ENCODE assay signal across 14 cellular contexts in the genomic region with DNA sequence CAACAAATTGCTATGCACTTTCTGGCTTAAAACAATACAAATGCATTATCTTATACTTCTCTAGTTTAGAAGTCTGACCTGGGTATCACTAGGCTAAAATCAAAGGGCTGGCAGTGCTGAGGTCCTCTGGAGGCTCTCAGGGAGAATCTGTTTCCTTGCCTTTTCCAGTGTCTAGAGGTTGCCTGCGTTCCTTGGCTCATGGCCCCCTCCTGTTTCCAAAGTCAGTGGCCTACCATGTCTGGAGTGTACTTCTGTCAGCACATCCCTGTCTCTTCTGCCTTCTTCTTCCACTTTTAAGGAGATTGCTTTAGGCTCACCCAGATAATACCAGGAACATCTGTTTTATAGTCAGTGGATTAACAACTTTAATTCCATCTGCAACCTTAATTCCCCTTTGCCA. TPM values are rescaled to one million over a fixed set of nuclear protein-coding genes. Genes with fewer than 3 reads are reported as not detected.
A peak's percentile ranks its signal among the peaks of the same experiment; 100 is the strongest.
DNase-seq lines count a peak whose midpoint lies in the region; ATAC-seq, FAIRE-seq and TF ChIP-seq lines count a peak whose summit lies in the region.
"Had no signal": no experiment of that assay in that cellular context is flagged by ENCODE, and none has a peak within 500 bp of the region (broad histone marks: within the 10 kb centered on the region; RNA-seq: fewer than 3 reads in every experiment).

No MANE protein-coding gene starts in this region.

- H4K20me1 ChIP-seq in IMR-90 (ENCODE audit: insufficient read depth, low read length) (peaks cover 63% of the 10 kb centered on the region), astrocyte (ENCODE audit: insufficient read depth, low read length) (peaks cover 95% of the 10 kb centered on the region), GM23248 (ENCODE audit: insufficient read depth) (0 out of 2 replicates have a peak, but pooled peaks cover 14% of the 10 kb centered on the region)

- H3K9me2 ChIP-seq in GM23248 (ENCODE audit: insufficient read depth): no peaks in the 10 kb centered on the region

- H3K27ac Mint-ChIP-seq in astrocyte (ENCODE audit: unreplicated experiment) (peak overlapping the region; percentile 77), type B pancreatic cell (no peak overlapping the region)
- no peak overlapping the region for H3K27ac Mint-ChIP-seq in activated CD4-positive, alpha-beta memory T cell treated with anti-CD3 and anti-CD28 coated beads, Interleukin-2, amount 10 ng/mL, durations not matched to agents 7 days and 5 days

- no peak for FAIRE-seq in astrocyte (lab: Jason Lieb, UNC)
- FAIRE-seq: GM12892 had no signal

- H2BK120ac ChIP-seq in IMR-90 (ENCODE audit: low read depth, low read length): no peak overlapping the region

- peaks cover 19% of the 10 kb centered on the region for H3K9me1 ChIP-seq in IMR-90 (ENCODE audit: insufficient read depth, low read length)

- no peak for TF ChIP-seq CTCF in IMR-90 (conservative IDR thresholded peaks at IDR 0.05; ENCODE audit: low read depth, low read length)
- TF ChIP-seq CTCF in astrocyte (IDR thresholded peaks at IDR 0.05; ENCODE audit: insufficient read depth, low read depth, low read length): no peak
- no peak for TF ChIP-seq CTCF in gastrocnemius medialis (IDR thresholded peaks at IDR 0.05 in 4 of 5, conservative IDR thresholded peaks at IDR 0.05 in 1 of 5)
- TF ChIP-seq CTCF in type B pancreatic cell (conservative IDR thresholded peaks at IDR 0.05): no peak

- in situ Hi-C loops in IMR-90 (cut with MboI; ENCODE audit: low sequenced_read_pairs) (no loop called here), gastrocnemius medialis (cut with MboI; ENCODE audit: low sequenced_read_pairs in 4 of 4) (no loop called here), GM23248 (cut with MboI) (no loop called here)

- no peak overlapping the region for H2BK15ac ChIP-seq in IMR-90 (ENCODE audit: low read depth, low read length)

- peak overlapping the region; percentile 7; the same call in 1 of the 2 replicates for H2AK5ac ChIP-seq in IMR-90 (ENCODE audit: low read depth, low read length)

- H3K18ac ChIP-seq in IMR-90 (ENCODE audit: low read depth, low read length): no peak overlapping the region

- no peak overlapping the region for H3K4me2 ChIP-seq in IMR-90 (ENCODE audit: low read depth, low read length)
- no peak overlapping the region for H3K4me2 ChIP-seq in astrocyte (ENCODE audit: low read length)
- no peak overlapping the region for H3K4me2 ChIP-seq in GM23248 (ENCODE audit: unreplicated experiment)

- ATAC-seq in IMR-90 (ENCODE audit: low read depth) (no peak), gastrocnemius medialis (no peak)

- H3K36me3 Mint-ChIP-seq in astrocyte (ENCODE audit: low read depth, unreplicated experiment): peaks cover 5% of the 10 kb centered on the region
- peaks cover 14% of the 10 kb centered on the region for H3K36me3 Mint-ChIP-seq in activated CD4-positive, alpha-beta memory T cell treated with anti-CD3 and anti-CD28 coated beads, Interleukin-2, amount 10 ng/mL, durations not matched to agents 7 days and 5 days (ENCODE audit: low read depth)
- H3K36me3 Mint-ChIP-seq in type B pancreatic cell: peaks cover 3% of the 10 kb centered on the region

- H3K9ac ChIP-seq in IMR-90 (ENCODE audit: low read depth, low read length): no peak overlapping the region
- no peak overlapping the region for H3K9ac ChIP-seq in astrocyte (ENCODE audit: low read length)
- H3K9ac ChIP-seq in GM23248: no peak overlapping the region
- H3K9ac ChIP-seq: BLaER1 had no signal

- H3K56ac ChIP-seq in IMR-90 (ENCODE audit: extremely low read depth, insufficient read depth, low read length): no peak overlapping the region

- no peak for TF ChIP-seq POLR2A in IMR-90 (IDR thresholded peaks at IDR 0.05; ENCODE audit: low read depth, low read length)
- no peak for TF ChIP-seq POLR2A in gastrocnemius medialis (IDR thresholded peaks at IDR 0.05)

- no peak overlapping the region for H3K14ac ChIP-seq in IMR-90 (replicated peaks; ENCODE audit: low read depth, low read length)

- H3K27ac ChIP-seq in IMR-90 (ENCODE audit: insufficient read depth, low read length) (no peak overlapping the region), astrocyte (ENCODE audit: low read depth, low read length) (no peak overlapping the region), gastrocnemius medialis (peak overlapping the region in 3 of 4 donors; percentile 67 to 75 (median 72)), GM23248 (no peak overlapping the region)
- H3K27ac ChIP-seq: BLaER1 had no signal

- no peak overlapping the region for H4K5ac ChIP-seq in IMR-90 (ENCODE audit: low read depth, low read length)

- H3K27me3 ChIP-seq in IMR-90 (ENCODE audit: control insufficient read depth, insufficient read depth, low read length): no peaks in the 10 kb centered on the region
- H3K27me3 ChIP-seq in astrocyte (ENCODE audit: insufficient read depth, low read length): no peaks in the 10 kb centered on the region
- H3K27me3 ChIP-seq in gastrocnemius medialis: no peaks in the 10 kb centered on the region
- H3K27me3 ChIP-seq in GM23248 (replicated peaks; ENCODE audit: insufficient read depth): no peaks in the 10 kb centered on the region
- H3K27me3 ChIP-seq: BLaER1 had no signal

- CTCF ChIA-PET in IMR-90 (lab: Yijun Ruan, JAX): no interaction called here
- CTCF ChIA-PET in activated CD4-positive, alpha-beta memory T cell treated with anti-CD3 and anti-CD28 coated beads, Interleukin-2, amount 10 ng/mL, durations not matched to agents 7 days and 5 days (lab: Charles Lee): no interaction called here

- H3K4ac ChIP-seq in IMR-90 (ENCODE audit: low read depth, low read length): no peak overlapping the region

- H2AK9ac ChIP-seq in IMR-90 (replicated peaks; ENCODE audit: low read depth, low read length, poor library complexity): no peak overlapping the region

- no peaks in the 10 kb centered on the region for H3K36me3 ChIP-seq in IMR-90 (ENCODE audit: control insufficient read depth, insufficient read depth, low read length)
- no peaks in the 10 kb centered on the region for H3K36me3 ChIP-seq in astrocyte (ENCODE audit: insufficient read depth, low read length)
- no peaks in the 10 kb centered on the region for H3K36me3 ChIP-seq in gastrocnemius medialis
- no peaks in the 10 kb centered on the region for H3K36me3 ChIP-seq in GM23248 (ENCODE audit: low read depth)

- no peak overlapping the region for H4K8ac ChIP-seq in IMR-90 (ENCODE audit: low read depth in 2 of 2, low read length in 2 of 2)

- no peak overlapping the region for H3K23ac ChIP-seq in IMR-90 (ENCODE audit: low read depth, low read length)

- TF ChIP-seq RAD21 in IMR-90 (IDR thresholded peaks at IDR 0.05; ENCODE audit: low read length): no peak

- H3K79me2 ChIP-seq in astrocyte (ENCODE audit: insufficient read depth, low read length) (peaks cover 99% of the 10 kb centered on the region), GM23248 (ENCODE audit: insufficient read depth) (peaks cover 100% of the 10 kb centered on the region)

- H3K4me1 ChIP-seq in IMR-90 (ENCODE audit: control insufficient read depth, insufficient read depth, low read length) (peaks cover 8% of the 10 kb centered on the region), astrocyte (ENCODE audit: insufficient read depth, low read length) (peaks cover 9% of the 10 kb centered on the region), gastrocnemius medialis (peaks cover 45 to 51% of the 10 kb centered on the region in 2 donors), GM23248 (ENCODE audit: insufficient read depth) (peaks cover 23% of the 10 kb centered on the region)

- POLR2A ChIA-PET in IMR-90 (lab: Charles Lee; ENCODE audit: unreplicated experiment): no interaction called here
- POLR2A ChIA-PET in activated CD4-positive, alpha-beta memory T cell treated with anti-CD3 and anti-CD28 coated beads, Interleukin-2, amount 10 ng/mL, durations not matched to agents 7 days and 5 days (lab: Charles Lee): no interaction called here

- H3K4me3 Mint-ChIP-seq in astrocyte (ENCODE audit: unreplicated experiment) (no peak overlapping the region), type B pancreatic cell (no peak overlapping the region)
- no peak overlapping the region for H3K4me3 Mint-ChIP-seq in activated CD4-positive, alpha-beta memory T cell treated with anti-CD3 and anti-CD28 coated beads, Interleukin-2, amount 10 ng/mL, durations not matched to agents 7 days and 5 days

- H3K27me3 Mint-ChIP-seq in astrocyte (ENCODE audit: low read depth, unreplicated experiment) (no peaks in the 10 kb centered on the region), type B pancreatic cell (no peaks in the 10 kb centered on the region)
- H3K27me3 Mint-ChIP-seq in activated CD4-positive, alpha-beta memory T cell treated with anti-CD3 and anti-CD28 coated beads, Interleukin-2, amount 10 ng/mL, durations not matched to agents 7 days and 5 days: no peaks in the 10 kb centered on the region
- H3K27me3 Mint-ChIP-seq: CD4-positive, CD25-positive, alpha-beta regulatory T cell had no signal

- BruUV-seq in IMR-90 (replicated peaks; lab: Mats Ljungman, UMichigan): no TSS peak

- no peak overlapping the region for H4K91ac ChIP-seq in IMR-90 (ENCODE audit: insufficient read depth, low read depth, low read length)

- dilution Hi-C loops in IMR-90 (cut with HindIII; ENCODE audit: low sequenced_read_pairs, unreplicated experiment): no loop called here

- intact Hi-C loops in IMR-90 (cut with micrococcal nuclease): no loop called here
- intact Hi-C loops in gastrocnemius medialis (cut with DNase I; ENCODE audit: low total_unique reads): loop anchor here (1.0 kb wide), 1 partner anchor 30 kb away; no protein-coding TSS in a partner anchor

- DNase-seq in D341Med (ENCODE audit: low spot score) (peak; percentile 71), IMR-90 (no peak), astrocyte (ENCODE audit: low read depth) (no peak), gastrocnemius medialis (no peak), GM23248 (no peak), type B pancreatic cell (ENCODE audit: extremely low spot score, unreplicated experiment) (no peak)
- DNase-seq in activated CD4-positive, alpha-beta memory T cell treated with anti-CD3 and anti-CD28 coated beads, Interleukin-2, amount 10 ng/mL, durations not matched to agents 7 days and 5 days: no peak
- DNase-seq: CD4-positive, CD25-positive, alpha-beta regulatory T cell; DMS153; GDM1; HCEC 1CT; KG1 had no signal

- H2BK5ac ChIP-seq in IMR-90 (ENCODE audit: low read depth, low read length, poor library complexity, severe bottlenecking): no peak overlapping the region

- peaks cover 61 to 90% of the 10 kb centered on the region in 2 experiments for H3K79me1 ChIP-seq in IMR-90 (ENCODE audit: low read depth in 1 of 2, low read length in 2 of 2)

- H2BK20ac ChIP-seq in IMR-90 (ENCODE audit: low read depth, low read length): no peak overlapping the region

- H3K4me1 Mint-ChIP-seq in astrocyte (ENCODE audit: low read depth, unreplicated experiment) (peaks cover 38% of the 10 kb centered on the region), type B pancreatic cell (ENCODE audit: unreplicated experiment) (peaks cover 32% of the 10 kb centered on the region)
- H3K4me1 Mint-ChIP-seq in activated CD4-positive, alpha-beta memory T cell treated with anti-CD3 and anti-CD28 coated beads, Interleukin-2, amount 10 ng/mL, durations not matched to agents 7 days and 5 days: peaks cover 5% of the 10 kb centered on the region

- H3K9me3 ChIP-seq in IMR-90 (ENCODE audit: control insufficient read depth, insufficient read depth, low read length): peaks cover 9% of the 10 kb centered on the region
- peaks cover 4% of the 10 kb centered on the region for H3K9me3 ChIP-seq in astrocyte (ENCODE audit: insufficient read depth, low read depth, low read length)
- no peaks in the 10 kb centered on the region for H3K9me3 ChIP-seq in gastrocnemius medialis
- H3K9me3 ChIP-seq in GM23248 (ENCODE audit: low read depth): no peaks in the 10 kb centered on the region

- H2AFZ ChIP-seq in IMR-90 (replicated peaks; ENCODE audit: low read length, poor library complexity) (no peak overlapping the region), astrocyte (ENCODE audit: low read depth, low read length) (no peak overlapping the region), GM23248 (no peak overlapping the region)

- no peak overlapping the region for H3K4me3 ChIP-seq in IMR-90 (ENCODE audit: insufficient read depth, low read depth, low read length)
- H3K4me3 ChIP-seq in astrocyte (ENCODE audit: insufficient read depth, low read depth, low read length): no peak overlapping the region
- H3K4me3 ChIP-seq in gastrocnemius medialis: no peak overlapping the region
- no peak overlapping the region for H3K4me3 ChIP-seq in GM23248
- H3K4me3 ChIP-seq: BLaER1 had no signal

- H3F3A ChIP-seq in GM23248 (ENCODE audit: insufficient read depth): peaks cover 19% of the 10 kb centered on the region; the same call in 1 of the 2 replicates

- no CpG with 5 or more reads among the region's 1 CpG for WGBS in IMR-90 (ENCODE audit: extremely low coverage in 2 of 2, insufficient read length in 1 of 2), 2 experiments
- whole genome bisulfite sequencing in GM23248 (ENCODE audit: low coverage in 1 of 2, low lambda C conversion rate in 2 of 2, missing lambda C conversion rate in 2 of 2), 2 experiments: 100% methylated on average over 1 of the region's 1 CpG

- H3K9me3 Mint-ChIP-seq in astrocyte (ENCODE audit: unreplicated experiment) (peaks cover 7% of the 10 kb centered on the region), type B pancreatic cell (peaks cover 6% of the 10 kb centered on the region)
- peaks cover 19% of the 10 kb centered on the region for H3K9me3 Mint-ChIP-seq in activated CD4-positive, alpha-beta memory T cell treated with anti-CD3 and anti-CD28 coated beads, Interleukin-2, amount 10 ng/mL, durations not matched to agents 7 days and 5 days

RNA-seq across cellular contexts. Expression of gene CCNY, which starts 52.4 kb away (rescaled TPM):
- total RNA-seq in IMR-90 (2012; rRNA removed) (81.4 and 131 TPM in 2 replicates), astrocyte (85.9 and 89.4 TPM in 2 replicates), gastrocnemius medialis (10 to 100 TPM; 23.9 to 68.1 (median 39.5) TPM), type B pancreatic cell (ENCODE audit: low replicate concordance) (74.6 and 81.6 TPM in 2 replicates)
- polyA plus RNA-seq in IMR-90 (2012; rRNA removed) (24.8 and 38.0 TPM in 2 replicates), GM23248 (2016; fragmentation: Nextera tagmentation; extraction: Ambion mirVana) (12.3 and 12.8 TPM in 2 replicates)
- polyA plus RNA-seq in IMR-90 (2012; cell fraction: cytosol; rRNA removed): 12.8 and 15.6 TPM in 2 replicates
- polyA plus RNA-seq in IMR-90 (2012; cell fraction: nucleus; rRNA removed; ENCODE audit: low replicate concordance): 9.9 and 36.3 TPM in 2 replicates
- 10 to 100 TPM; 49.3 to 56.7 TPM for total RNA-seq in activated CD4-positive, alpha-beta memory T cell treated with anti-CD3 and anti-CD28 coated beads, Interleukin-2, amount 10 ng/mL, durations not matched to agents 7 days and 5 days
- total RNA-seq in GM23248 (2014; rRNA removed; shearing (Covaris generic)): 57.8 and 70.4 TPM in 2 replicates

Comparison
In these comparisons a context has a peak if more than half of its experiments do, and no peak if none do; other contexts are left out.
1. H3K27ac ChIP-seq: peak in gastrocnemius medialis (3 of 4); none in IMR-90 (single experiment), astrocyte (single experiment) and GM23248 (single experiment).